In the genomic region with DNA sequence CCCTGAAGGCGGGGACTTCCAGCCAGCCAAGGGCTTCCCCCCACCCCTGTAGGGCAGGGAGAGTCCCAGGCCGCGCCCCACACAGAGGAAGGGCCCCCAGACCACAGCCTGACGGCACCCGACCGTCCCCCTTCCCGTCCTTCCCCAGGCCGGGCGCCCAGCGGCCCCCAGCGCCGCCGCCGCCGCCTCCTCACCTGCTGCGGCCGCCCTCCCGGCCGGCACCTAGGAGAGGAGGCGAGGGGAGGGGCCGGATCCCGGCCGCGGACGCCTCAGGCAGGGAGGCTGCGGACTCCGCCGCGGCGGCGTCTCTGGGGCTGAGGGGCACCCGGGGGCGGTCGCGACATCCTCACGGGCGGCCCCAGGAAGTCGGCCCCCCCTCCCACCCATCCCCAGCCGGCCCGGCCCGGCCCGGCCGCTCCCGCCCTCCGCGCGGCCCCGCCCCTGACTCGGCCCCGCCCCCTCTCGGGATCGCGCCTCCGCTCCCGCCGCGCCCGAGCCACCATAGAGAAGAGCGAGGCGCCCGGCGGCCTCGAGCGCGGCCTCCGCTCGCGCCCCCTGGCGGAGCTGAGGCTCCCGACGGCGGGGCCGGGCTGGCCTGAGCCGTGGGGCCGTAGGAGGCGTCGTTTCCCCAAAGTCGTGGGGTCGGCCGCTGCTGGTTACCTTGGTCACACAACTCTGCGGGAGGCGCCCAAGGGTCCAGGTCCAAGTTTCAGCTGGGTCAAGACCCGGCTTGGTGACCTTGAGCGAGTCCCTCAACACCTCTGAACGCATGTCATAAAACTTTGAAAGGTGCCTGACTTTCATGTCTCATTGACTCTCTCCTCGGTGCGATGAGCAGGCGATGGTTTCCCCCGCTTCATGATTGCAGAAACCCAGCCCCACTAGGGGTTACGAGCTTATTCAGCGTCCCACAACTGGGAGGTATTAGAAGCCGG, we compare ENCODE assay signal across 1 cellular context.
TF ChIP-seq lines count a peak whose summit lies in the region.

No MANE protein-coding gene starts in this region.

TF ChIP-seq in GM12878, 131 proteins besides CTCF, POLR2A, EP300 and RAD21 (continued from another document):
- TF ChIP-seq, protein P1, sequence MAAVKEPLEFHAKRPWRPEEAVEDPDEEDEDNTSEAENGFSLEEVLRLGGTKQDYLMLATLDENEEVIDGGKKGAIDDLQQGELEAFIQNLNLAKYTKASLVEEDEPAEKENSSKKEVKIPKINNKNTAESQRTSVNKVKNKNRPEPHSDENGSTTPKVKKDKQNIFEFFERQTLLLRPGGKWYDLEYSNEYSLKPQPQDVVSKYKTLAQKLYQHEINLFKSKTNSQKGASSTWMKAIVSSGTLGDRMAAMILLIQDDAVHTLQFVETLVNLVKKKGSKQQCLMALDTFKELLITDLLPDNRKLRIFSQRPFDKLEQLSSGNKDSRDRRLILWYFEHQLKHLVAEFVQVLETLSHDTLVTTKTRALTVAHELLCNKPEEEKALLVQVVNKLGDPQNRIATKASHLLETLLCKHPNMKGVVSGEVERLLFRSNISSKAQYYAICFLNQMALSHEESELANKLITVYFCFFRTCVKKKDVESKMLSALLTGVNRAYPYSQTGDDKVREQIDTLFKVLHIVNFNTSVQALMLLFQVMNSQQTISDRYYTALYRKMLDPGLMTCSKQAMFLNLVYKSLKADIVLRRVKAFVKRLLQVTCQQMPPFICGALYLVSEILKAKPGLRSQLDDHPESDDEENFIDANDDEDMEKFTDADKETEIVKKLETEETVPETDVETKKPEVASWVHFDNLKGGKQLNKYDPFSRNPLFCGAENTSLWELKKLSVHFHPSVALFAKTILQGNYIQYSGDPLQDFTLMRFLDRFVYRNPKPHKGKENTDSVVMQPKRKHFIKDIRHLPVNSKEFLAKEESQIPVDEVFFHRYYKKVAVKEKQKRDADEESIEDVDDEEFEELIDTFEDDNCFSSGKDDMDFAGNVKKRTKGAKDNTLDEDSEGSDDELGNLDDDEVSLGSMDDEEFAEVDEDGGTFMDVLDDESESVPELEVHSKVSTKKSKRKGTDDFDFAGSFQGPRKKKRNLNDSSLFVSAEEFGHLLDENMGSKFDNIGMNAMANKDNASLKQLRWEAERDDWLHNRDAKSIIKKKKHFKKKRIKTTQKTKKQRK (IDR thresholded peaks at IDR 0.05; ENCODE audit: low read depth, low read length) = no peak
- TF ChIP-seq, protein P2, sequence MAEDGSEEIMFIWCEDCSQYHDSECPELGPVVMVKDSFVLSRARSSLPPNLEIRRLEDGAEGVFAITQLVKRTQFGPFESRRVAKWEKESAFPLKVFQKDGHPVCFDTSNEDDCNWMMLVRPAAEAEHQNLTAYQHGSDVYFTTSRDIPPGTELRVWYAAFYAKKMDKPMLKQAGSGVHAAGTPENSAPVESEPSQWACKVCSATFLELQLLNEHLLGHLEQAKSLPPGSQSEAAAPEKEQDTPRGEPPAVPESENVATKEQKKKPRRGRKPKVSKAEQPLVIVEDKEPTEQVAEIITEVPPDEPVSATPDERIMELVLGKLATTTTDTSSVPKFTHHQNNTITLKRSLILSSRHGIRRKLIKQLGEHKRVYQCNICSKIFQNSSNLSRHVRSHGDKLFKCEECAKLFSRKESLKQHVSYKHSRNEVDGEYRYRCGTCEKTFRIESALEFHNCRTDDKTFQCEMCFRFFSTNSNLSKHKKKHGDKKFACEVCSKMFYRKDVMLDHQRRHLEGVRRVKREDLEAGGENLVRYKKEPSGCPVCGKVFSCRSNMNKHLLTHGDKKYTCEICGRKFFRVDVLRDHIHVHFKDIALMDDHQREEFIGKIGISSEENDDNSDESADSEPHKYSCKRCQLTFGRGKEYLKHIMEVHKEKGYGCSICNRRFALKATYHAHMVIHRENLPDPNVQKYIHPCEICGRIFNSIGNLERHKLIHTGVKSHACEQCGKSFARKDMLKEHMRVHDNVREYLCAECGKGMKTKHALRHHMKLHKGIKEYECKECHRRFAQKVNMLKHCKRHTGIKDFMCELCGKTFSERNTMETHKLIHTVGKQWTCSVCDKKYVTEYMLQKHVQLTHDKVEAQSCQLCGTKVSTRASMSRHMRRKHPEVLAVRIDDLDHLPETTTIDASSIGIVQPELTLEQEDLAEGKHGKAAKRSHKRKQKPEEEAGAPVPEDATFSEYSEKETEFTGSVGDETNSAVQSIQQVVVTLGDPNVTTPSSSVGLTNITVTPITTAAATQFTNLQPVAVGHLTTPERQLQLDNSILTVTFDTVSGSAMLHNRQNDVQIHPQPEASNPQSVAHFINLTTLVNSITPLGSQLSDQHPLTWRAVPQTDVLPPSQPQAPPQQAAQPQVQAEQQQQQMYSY (CRISPR knock-in tag; IDR thresholded peaks at IDR 0.05) = no peak
- TF ChIP-seq SMC3 (IDR thresholded peaks at IDR 0.05; ENCODE audit: borderline replicate concordance, low read length) (peak; percentile 83), FOXM1 (IDR thresholded peaks at IDR 0.05; ENCODE audit: low read depth, low read length) (peak; percentile 57; the same call in 1 of the 2 replicates), RUNX3 (IDR thresholded peaks at IDR 0.05; ENCODE audit: low read length) (peak; percentile 85), SIN3A (IDR thresholded peaks at IDR 0.05; ENCODE audit: low read depth, low read length) (peak; percentile 71), CBX3 (IDR thresholded peaks at IDR 0.05; ENCODE audit: borderline replicate concordance, low read depth) (no peak), RB1 (IDR thresholded peaks at IDR 0.05; ENCODE audit: borderline replicate concordance) (peak; percentile 68; the same call in 1 of the 2 replicates), SMARCA5 (IDR thresholded peaks at IDR 0.05) (peak; percentile 93)
